9 cellular contexts compared by ENCODE assay signal in genomic region chr3:129003578-129004112, GRCh38. TPM values are rescaled to one million over a fixed set of nuclear protein-coding genes. Genes with fewer than 3 reads are reported as not detected.
A peak's percentile ranks its signal among the peaks of the same experiment; 100 is the strongest.
DNase-seq lines count a peak whose midpoint lies in the region; ATAC-seq, FAIRE-seq and TF ChIP-seq lines count a peak whose summit lies in the region.
"Had no signal": no experiment of that assay in that cellular context is flagged by ENCODE, and none has a peak within 500 bp of the region (broad histone marks: within the 10 kb centered on the region; RNA-seq: fewer than 3 reads in every experiment).

No MANE protein-coding gene starts in this region.

- intact Hi-C loops in breast epithelium (cut with DNase I; ENCODE audit: low total_unique reads), result no loop called here
- intact Hi-C loops in naive thymus-derived CD4-positive, alpha-beta T cell (cut with micrococcal nuclease), result loop anchor here in 1 of 2 donors (1.0 to 2.0 kb wide), 4 partner anchors 13 to 242 kb away; no protein-coding TSS in a partner anchor

- H3K9ac ChIP-seq in H9 (ENCODE audit: extremely low read depth, insufficient read length, low read length), result no peak overlapping the region

- no peak overlapping the region for H3K56ac ChIP-seq in H9 (ENCODE audit: insufficient read length, low read depth, low read length)

- no peak overlapping the region for H4K5ac ChIP-seq in H9 (ENCODE audit: insufficient read length, low read depth, low read length)

- peaks cover 7% of the 10 kb centered on the region for H3K23me2 ChIP-seq in H9 (ENCODE audit: insufficient read length, low read depth, low read length, poor library complexity, severe bottlenecking)

- H2BK120ac ChIP-seq in H9 (ENCODE audit: low read depth, low read length, poor library complexity, severe bottlenecking), result no peak overlapping the region

- H2BK15ac ChIP-seq in H9 (ENCODE audit: low read depth, low read length), result no peak overlapping the region

- peaks cover 96% of the 10 kb centered on the region for H3K27me3 Mint-ChIP-seq in H9 (ENCODE audit: low read depth)
- H3K27me3 Mint-ChIP-seq in naive thymus-derived CD4-positive, alpha-beta T cell, result peaks cover 13 to 62% (median 24%) of the 10 kb centered on the region in 5 donors

- no peaks in the 10 kb centered on the region for H3K9me3 ChIP-seq in H9 (ENCODE audit: control insufficient read depth, low read depth, low read length)
- H3K9me3 ChIP-seq in breast epithelium, result no peaks in the 10 kb centered on the region
- no peaks in the 10 kb centered on the region for H3K9me3 ChIP-seq in naive thymus-derived CD4-positive, alpha-beta T cell (ENCODE audit: control insufficient read depth in 2 of 3, low read length in 3 of 3)

- H2AFZ ChIP-seq in H9 (ENCODE audit: low read length), result no peak overlapping the region

- H3K79me1 ChIP-seq in H9 (ENCODE audit: insufficient read depth, low read depth, low read length, poor library complexity, severe bottlenecking), result no peaks in the 10 kb centered on the region

- H2BK12ac ChIP-seq in H9 (ENCODE audit: insufficient read length, low read depth, low read length), result no peak overlapping the region

- H3K27me3 ChIP-seq in H9 (ENCODE audit: insufficient read depth, low read length), result peaks cover 48% of the 10 kb centered on the region
- peaks cover 0 to 27% of the 10 kb centered on the region in 2 donors for H3K27me3 ChIP-seq in breast epithelium
- H3K27me3 ChIP-seq in naive thymus-derived CD4-positive, alpha-beta T cell (ENCODE audit: control insufficient read depth in 2 of 2, insufficient read depth in 2 of 2, low read length in 2 of 2), result peaks cover 5 to 8% of the 10 kb centered on the region in 2 donors

- no peak overlapping the region for H3K27ac Mint-ChIP-seq in H9
- H3K27ac Mint-ChIP-seq in naive thymus-derived CD4-positive, alpha-beta T cell, result peak overlapping the region in 3 of 9 donors; percentile 19 to 72 (median 68)

- no peaks in the 10 kb centered on the region for H3K36me3 ChIP-seq in breast epithelium
- H3K36me3 ChIP-seq in naive thymus-derived CD4-positive, alpha-beta T cell (ENCODE audit: control insufficient read depth in 2 of 3, insufficient read depth in 3 of 3, low read length in 3 of 3), result no peaks in the 10 kb centered on the region

- H3K4me1 Mint-ChIP-seq in H9, result peaks cover 14 to 30% of the 10 kb centered on the region in 2 experiments
- H3K4me1 Mint-ChIP-seq in naive thymus-derived CD4-positive, alpha-beta T cell, result peaks cover 29 to 62% (median 52%) of the 10 kb centered on the region in 7 donors

- H3K27ac ChIP-seq in H9 (ENCODE audit: insufficient read length, low read depth, low read length) (no peak overlapping the region), breast epithelium (no peak overlapping the region)
- no peak overlapping the region for H3K27ac ChIP-seq in naive thymus-derived CD4-positive, alpha-beta T cell (ENCODE audit: low read depth, low read length)

- peak overlapping the region in 1 of 2 experiments; percentile 8; a peak in 1 of 5 replicates for H3K4me3 Mint-ChIP-seq in H9
- peak overlapping the region; percentile 55 to 84 (median 72) for H3K4me3 Mint-ChIP-seq in naive thymus-derived CD4-positive, alpha-beta T cell

- no peak overlapping the region for H4K91ac ChIP-seq in H9 (ENCODE audit: insufficient read length, low read depth, low read length)

- TF ChIP-seq POLR2A in breast epithelium (IDR thresholded peaks at IDR 0.05), result no peak

- peak; percentile 94 for ATAC-seq in naive thymus-derived CD4-positive, alpha-beta T cell
- ATAC-seq in GM18519 (IDR thresholded peaks at IDR 0.05; ENCODE audit: low FRiP score, unreplicated experiment) (no peak), GM21515 (IDR thresholded peaks at IDR 0.05; ENCODE audit: unreplicated experiment) (no peak)

- H3K23ac ChIP-seq in H9 (ENCODE audit: insufficient read length, low read depth, low read length), result no peak overlapping the region

- POLR2A ChIA-PET in naive thymus-derived CD4-positive, alpha-beta T cell (lab: Charles Lee), result interaction anchor here (0.5 to 14.6 kb wide), 8 partner anchors 9 to 361 kb away, joined by 3 to 236 read pairs (median 5); partner anchors contain the start of gene HMCES

- no peak overlapping the region for H3K4me2 ChIP-seq in H9 (ENCODE audit: insufficient read depth, insufficient read length, low read length)

- H2BK5ac ChIP-seq in H9 (ENCODE audit: insufficient read length, low read length), result no peak overlapping the region

- H4K20me1 ChIP-seq in H9 (ENCODE audit: control insufficient read depth, insufficient read depth, insufficient read length), result no peaks in the 10 kb centered on the region

- CTCF ChIA-PET in naive thymus-derived CD4-positive, alpha-beta T cell (lab: Charles Lee), result interaction anchor here (0.8 to 7.3 kb wide), 14 partner anchors 10 to 242 kb away, joined by 3 to 117 read pairs (median 3); partner anchors contain the start of gene CFAP92

- H3K14ac ChIP-seq in H9 (ENCODE audit: insufficient read depth, low read length), result no peak overlapping the region

- peak; percentile 64 for DNase-seq in H9
- DNase-seq in SK-N-DZ (ENCODE audit: low spot score), result peak; percentile 21
- no peak for DNase-seq in breast epithelium (ENCODE audit: low spot score in 2 of 2)
- peak; percentile 46 to 70 (median 62) for DNase-seq in naive thymus-derived CD4-positive, alpha-beta T cell
- no peak for DNase-seq in frontal cortex (ENCODE audit: low spot score in 2 of 2)
- no peak for DNase-seq in KG1 (lab: John Stamatoyannopoulos, UW)

- H4K8ac ChIP-seq in H9 (replicated peaks; ENCODE audit: insufficient read length, low read depth, low read length), result no peak overlapping the region

- H3K18ac ChIP-seq in H9 (ENCODE audit: insufficient read length, low read depth, low read length), result no peak overlapping the region

- peak overlapping the region in 2 of 3 donors; percentile 32 to 53 for H3K4me3 ChIP-seq in breast epithelium
- H3K4me3 ChIP-seq in naive thymus-derived CD4-positive, alpha-beta T cell (ENCODE audit: low read length), result no peak overlapping the region

- no peaks in the 10 kb centered on the region; a peak in 3 of 7 replicates for H3K36me3 Mint-ChIP-seq in H9 (ENCODE audit: insufficient read depth in 1 of 3, low read depth in 3 of 3)
- H3K36me3 Mint-ChIP-seq in naive thymus-derived CD4-positive, alpha-beta T cell, result peaks cover 0 to 3% (median 0%) of the 10 kb centered on the region in 5 donors

- H3K4me1 ChIP-seq in H9 (ENCODE audit: insufficient read depth, low read length), result peaks cover 2% of the 10 kb centered on the region; the same call in 1 of the 2 replicates
- H3K4me1 ChIP-seq in breast epithelium, result peaks cover 3 to 8% of the 10 kb centered on the region in 2 donors
- H3K4me1 ChIP-seq in naive thymus-derived CD4-positive, alpha-beta T cell (ENCODE audit: control insufficient read depth in 2 of 2, insufficient read depth in 2 of 2, low read length in 2 of 2), result peaks cover 5 to 33% of the 10 kb centered on the region in 2 donors

- no peak overlapping the region for H2BK20ac ChIP-seq in H9 (ENCODE audit: low read depth, low read length, poor library complexity, severe bottlenecking)

- FAIRE-seq in frontal cortex (lab: Jason Lieb, UNC), result no peak
- FAIRE-seq: endometrium had no signal

- no peak overlapping the region for H3K4ac ChIP-seq in H9 (ENCODE audit: low read depth, low read length)

- H3T11ph ChIP-seq in H9 (ENCODE audit: low read length), result no peak overlapping the region

- H2AK5ac ChIP-seq in H9 (ENCODE audit: insufficient read length, low read length), result no peak overlapping the region

- WGBS in H9 (ENCODE audit: extremely low coverage, insufficient read length, low lambda C conversion rate), result no CpG with 5 or more reads among the region's 55 CpGs

- TF ChIP-seq CTCF in H9 (conservative IDR thresholded peaks at IDR 0.05) (no peak), breast epithelium (IDR thresholded peaks at IDR 0.05) (no peak)

- no peaks in the 10 kb centered on the region for H3K79me2 ChIP-seq in H9 (ENCODE audit: insufficient read depth, low read length)

- peaks cover 0 to 8% of the 10 kb centered on the region in 2 experiments; a peak in 4 of 5 replicates for H3K9me3 Mint-ChIP-seq in H9
- no peaks in the 10 kb centered on the region for H3K9me3 Mint-ChIP-seq in naive thymus-derived CD4-positive, alpha-beta T cell

RNA-seq across cellular contexts. Expression of gene EFCC1, which starts 2.5 kb away (rescaled TPM):
- total RNA-seq in H9 (2021) (0.09 TPM in 1 of 2 replicates, not detected in the other), breast epithelium (1 to 10 TPM; 1.6 to 3.9 (median 1.8) TPM), frontal cortex (0.41 TPM)
- not detected in 2 replicates for polyA plus RNA-seq in SK-N-DZ (2014; cell fraction: cytosol; rRNA removed)
- not detected in 2 replicates for polyA plus RNA-seq in SK-N-DZ (2014; cell fraction: nucleus; rRNA removed)
- total RNA-seq in naive thymus-derived CD4-positive, alpha-beta T cell, result under 1 TPM in 4 of 5 experiments, not detected in 1; 0.07 to 0.24 (median 0.18) TPM
- under 1 TPM; 0.24 to 0.27 TPM for polyA plus RNA-seq in naive thymus-derived CD4-positive, alpha-beta T cell

RNA-seq across cellular contexts. Expression of gene CFAP92, which starts 9.8 kb away (rescaled TPM):
- total RNA-seq in H9 (2021), result 0.92 and 1.2 TPM in 2 replicates
- polyA plus RNA-seq in SK-N-DZ (2014; cell fraction: cytosol; rRNA removed), result 0.06 TPM in 1 of 2 replicates, not detected in the other
- 0.62 TPM in 1 of 2 replicates, not detected in the other for polyA plus RNA-seq in SK-N-DZ (2014; cell fraction: nucleus; rRNA removed)
- 1 to 10 TPM in 2 of 3 donors, under 1 TPM in 1; 0.66 to 1.4 (median 1.3) TPM for total RNA-seq in breast epithelium
- 1 to 10 TPM in 2 of 5 experiments, under 1 TPM in 3; 0.10 to 1.4 (median 0.46) TPM for total RNA-seq in naive thymus-derived CD4-positive, alpha-beta T cell
- under 1 TPM; 0.20 to 0.89 TPM for polyA plus RNA-seq in naive thymus-derived CD4-positive, alpha-beta T cell
- total RNA-seq in frontal cortex, result 1.6 TPM

RNA-seq across cellular contexts. Expression of gene GP9, which starts 56.9 kb away (rescaled TPM):
- not detected in 2 replicates for total RNA-seq in H9 (2021)
- not detected in 2 replicates for polyA plus RNA-seq in SK-N-DZ (2014; cell fraction: cytosol; rRNA removed)
- not detected in 2 replicates for polyA plus RNA-seq in SK-N-DZ (2014; cell fraction: nucleus; rRNA removed)
- total RNA-seq in breast epithelium, result under 1 TPM in 1 of 3 donors, not detected in 2; 0.48 TPM
- total RNA-seq in naive thymus-derived CD4-positive, alpha-beta T cell, result 1 to 10 TPM in 1 of 5 experiments, not detected in 4; 2.5 TPM
- not detected for polyA plus RNA-seq in naive thymus-derived CD4-positive, alpha-beta T cell
- total RNA-seq in frontal cortex, result not detected

Comparison
In these comparisons a context has a peak if more than half of its experiments do, and no peak if none do; other contexts are left out.
1. DNase-seq: peak in H9 (single experiment), SK-N-DZ (single experiment) and naive thymus-derived CD4-positive, alpha-beta T cell (9 of 9); none in breast epithelium (0 of 2), frontal cortex (0 of 2) and KG1 (single experiment).